In the genomic region with DNA sequence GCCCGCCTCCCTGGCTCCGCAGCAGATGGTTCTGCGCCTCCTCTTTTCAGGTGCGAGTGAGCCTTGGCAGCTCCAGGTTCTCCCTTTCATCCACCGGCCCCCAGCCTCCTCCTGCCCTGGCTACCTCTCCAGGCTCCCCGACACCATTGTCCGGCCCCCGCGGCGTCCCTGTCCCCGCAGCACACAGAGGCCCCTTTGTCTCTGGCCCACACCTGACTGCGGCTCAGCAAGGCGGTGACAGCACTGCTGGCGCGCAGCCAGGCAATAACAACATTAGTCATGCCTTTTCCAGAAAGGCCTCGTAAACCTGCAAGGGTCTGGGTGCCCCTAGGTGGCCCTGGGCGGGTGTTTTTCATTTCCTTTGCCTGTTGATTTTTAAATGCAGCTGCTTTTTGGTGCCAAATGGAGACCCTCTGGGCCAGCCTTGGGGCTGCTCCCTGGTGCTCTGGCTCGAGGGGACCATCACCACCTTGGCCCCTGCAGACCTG, we compare ENCODE assay signal across 9 cellular contexts.
DNase-seq lines count a peak whose midpoint lies in the region; ATAC-seq, FAIRE-seq and TF ChIP-seq lines count a peak whose summit lies in the region.
"Had no signal": no experiment of that assay in that cellular context is flagged by ENCODE, and none has a peak within 500 bp of the region (broad histone marks: within the 10 kb centered on the region; RNA-seq: fewer than 3 reads in every experiment).

No MANE protein-coding gene starts in this region.

- CTCF ChIA-PET in HepG2 (lab: Yijun Ruan, JAX; ENCODE audit: low intra/inter-chr PET ratio, low total read pairs), result no interaction called here

- POLR2A ChIA-PET in HepG2 (lab: Yijun Ruan, JAX), result interaction anchor here (1.4 to 2.5 kb wide), 4 partner anchors 11 to 33 kb away, joined by 5 to 18 read pairs (median 8); no protein-coding TSS in a partner anchor

- H3K4me1 ChIP-seq in HepG2 (ENCODE audit: insufficient read depth, low read length), result peaks cover 84% of the 10 kb centered on the region

- no peak for TF ChIP-seq POLR2A in HepG2 (IDR thresholded peaks at IDR 0.05; ENCODE audit: insufficient read depth in 1 of 2, low read depth in 2 of 2, low read length in 2 of 2)

- TF ChIP-seq EP300 in HepG2 (IDR thresholded peaks at IDR 0.05; ENCODE audit: low read depth in 2 of 2, low read length in 2 of 2) (peak; percentile 17 to 84; a peak in 3 of 4 replicates), HepG2 (CRISPR knock-in tag; IDR thresholded peaks at IDR 0.05; ENCODE audit: borderline replicate concordance) (peak; percentile 81)

- in situ Hi-C loops in HepG2 (cut with HindIII; ENCODE audit: extremely low pct_ligation_motif_present, low pct_unique_long_range_greater_than_20kb), result no loop called here

- no peaks in the 10 kb centered on the region for H4K20me1 ChIP-seq in HepG2 (ENCODE audit: insufficient read depth, low read length)

- ATAC-seq in HG03432 (IDR thresholded peaks at IDR 0.05; ENCODE audit: unreplicated experiment) (peak; percentile 75), HepG2 (peak; percentile 95)

- H3K27ac ChIP-seq in HepG2 (ENCODE audit: extremely low read length, insufficient read depth, low read length), result peak overlapping the region; percentile 74

- no peaks in the 10 kb centered on the region for H3K36me3 ChIP-seq in HepG2 (replicated peaks in 1 of 2; ENCODE audit: control insufficient read depth in 1 of 2, insufficient read depth in 2 of 2, low read length in 2 of 2)

- peak overlapping the region; percentile 59 for H3K4me2 ChIP-seq in HepG2 (ENCODE audit: low read depth, low read length)

- no peaks in the 10 kb centered on the region for H3K79me2 ChIP-seq in HepG2 (ENCODE audit: insufficient read depth, low read length)

- WGBS in HepG2 (ENCODE audit: low lambda C conversion rate), result 3% methylated on average over 9 of the region's 18 CpGs

- H3K27me3 ChIP-seq in HepG2 (ENCODE audit: control insufficient read depth in 1 of 2, insufficient read depth in 2 of 2, low read length in 2 of 2), result no peaks in the 10 kb centered on the region

- H3K4me3 ChIP-seq in HepG2 (replicated peaks in 1 of 3; ENCODE audit: insufficient read depth in 1 of 3, low read depth in 2 of 3, low read length in 3 of 3), result peak overlapping the region in 1 of 3 experiments; percentile 56; a peak in 2 of 6 replicates

- peak; percentile 93 for DNase-seq in NCI-H345 (lab: John Stamatoyannopoulos, UW)
- peak; percentile 5 for DNase-seq in activated T-helper 9 cell treated with anti-CD3 and anti-CD28 coated beads, Interleukin-2, amount 50 U/mL, for 16 hours (ENCODE audit: low read depth)
- DNase-seq in HepG2 (ENCODE audit: low spot score), result peak; percentile 97
- DNase-seq in urothelium cell line (ENCODE audit: low spot score), result peak; percentile 90
- DNase-seq in NK-92 treated with Interleukin-12 subunit alpha and Interleukin-12 subunit beta, amount 100 ng/mL, for 24 hours (lab: John Stamatoyannopoulos, UW), result no peak
- no peak for DNase-seq in OCI-M1 (lab: John Stamatoyannopoulos, UW)
- DNase-seq in NCI-H446 treated with DMSO at 0.1 percent for 48 hours (lab: John Stamatoyannopoulos, UW), result no peak

- BruUV-seq in HepG2 (replicated peaks; lab: Mats Ljungman, UMichigan), result no TSS peak

- intact Hi-C loops in HepG2 (cut with micrococcal nuclease; ENCODE audit: unreplicated experiment), result loop anchor here (1.0 to 2.0 kb wide), 2 partner anchors 14 to 28 kb away; no protein-coding TSS in a partner anchor

- H3K9ac ChIP-seq in HepG2 (ENCODE audit: insufficient read depth, low read depth, low read length), result peak overlapping the region; percentile 72

- peak; percentile 74 for FAIRE-seq in HepG2 (lab: Jason Lieb, UNC)
- no peak for FAIRE-seq in urothelium cell line (lab: Jason Lieb, UNC)
- FAIRE-seq: colon had no signal

- no peaks in the 10 kb centered on the region for H3K9me3 ChIP-seq in HepG2 (ENCODE audit: low read length)

- TF ChIP-seq CTCF in HepG2 (CRISPR knock-in tag; IDR thresholded peaks at IDR 0.05), result peak; percentile 37; the same call in 1 of the 2 replicates

- no peak for TF ChIP-seq RAD21 in HepG2 (CRISPR knock-in tag; IDR thresholded peaks at IDR 0.05)

- H2AFZ ChIP-seq in HepG2 (ENCODE audit: low read length), result no peak overlapping the region

TF ChIP-seq in HepG2, 621 proteins besides CTCF, POLR2A, EP300 and RAD21 (continues in another document):
- no peak for TF ChIP-seq ZNF709 (CRISPR knock-in tag; IDR thresholded peaks at IDR 0.05)
- TF ChIP-seq ZNF616 (CRISPR knock-in tag; IDR thresholded peaks at IDR 0.05; ENCODE audit: low read depth), result no peak
- TF ChIP-seq KDM3A (CRISPR knock-in tag; IDR thresholded peaks at IDR 0.05; ENCODE audit: low read depth), result peak; percentile 87
- no peak for TF ChIP-seq GTF3A (CRISPR knock-in tag; conservative IDR thresholded peaks at IDR 0.05)
- no peak for TF ChIP-seq TCF7L2 (IDR thresholded peaks at IDR 0.05; ENCODE audit: low read depth, low read length)
- no peak for TF ChIP-seq ZNF17 (CRISPR knock-in tag; IDR thresholded peaks at IDR 0.05)
- TF ChIP-seq AGO1 (IDR thresholded peaks at IDR 0.05; ENCODE audit: low read depth, low read length, poor library complexity, severe bottlenecking), result no peak
- TF ChIP-seq ZNF563 (CRISPR knock-in tag; IDR thresholded peaks at IDR 0.05), result no peak
- TF ChIP-seq ATF7-NPFF (CRISPR knock-in tag; IDR thresholded peaks at IDR 0.05; ENCODE audit: low read depth), result 0 out of 2 replicates have a peak, but pooled peaks have one; percentile 18
- peak; percentile 49; the same call in 1 of the 2 replicates for TF ChIP-seq ZNF792 (CRISPR knock-in tag; IDR thresholded peaks at IDR 0.05)
- TF ChIP-seq ZFP36 (IDR thresholded peaks at IDR 0.05; ENCODE audit: borderline replicate concordance, low read depth, low read length, partially characterized antibody), result no peak
- TF ChIP-seq, protein P1, sequence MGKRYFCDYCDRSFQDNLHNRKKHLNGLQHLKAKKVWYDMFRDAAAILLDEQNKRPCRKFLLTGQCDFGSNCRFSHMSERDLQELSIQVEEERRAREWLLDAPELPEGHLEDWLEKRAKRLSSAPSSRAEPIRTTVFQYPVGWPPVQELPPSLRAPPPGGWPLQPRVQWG (CRISPR knock-in tag; IDR thresholded peaks at IDR 0.05; ENCODE audit: borderline replicate concordance, low read depth), result no peak
- no peak for TF ChIP-seq FOXK2 (IDR thresholded peaks at IDR 0.05)
- TF ChIP-seq ONECUT2 (CRISPR knock-in tag; IDR thresholded peaks at IDR 0.05), result no peak
- no peak for TF ChIP-seq PHF20 (CRISPR knock-in tag; IDR thresholded peaks at IDR 0.05)
- TF ChIP-seq PHF21A (CRISPR knock-in tag; IDR thresholded peaks at IDR 0.05), result peak; percentile 76
- no peak for TF ChIP-seq RARG (CRISPR knock-in tag; IDR thresholded peaks at IDR 0.05; ENCODE audit: low read depth)
- peak; percentile 72 for TF ChIP-seq ISL2 (CRISPR knock-in tag; IDR thresholded peaks at IDR 0.05)
- no peak for TF ChIP-seq ZNF878 (CRISPR knock-in tag; IDR thresholded peaks at IDR 0.05)
- peak; percentile 85 for TF ChIP-seq FOXO1 (CRISPR knock-in tag; IDR thresholded peaks at IDR 0.05)
- no peak for TF ChIP-seq SP4 (CRISPR knock-in tag; IDR thresholded peaks at IDR 0.05)
- TF ChIP-seq, protein P2, sequence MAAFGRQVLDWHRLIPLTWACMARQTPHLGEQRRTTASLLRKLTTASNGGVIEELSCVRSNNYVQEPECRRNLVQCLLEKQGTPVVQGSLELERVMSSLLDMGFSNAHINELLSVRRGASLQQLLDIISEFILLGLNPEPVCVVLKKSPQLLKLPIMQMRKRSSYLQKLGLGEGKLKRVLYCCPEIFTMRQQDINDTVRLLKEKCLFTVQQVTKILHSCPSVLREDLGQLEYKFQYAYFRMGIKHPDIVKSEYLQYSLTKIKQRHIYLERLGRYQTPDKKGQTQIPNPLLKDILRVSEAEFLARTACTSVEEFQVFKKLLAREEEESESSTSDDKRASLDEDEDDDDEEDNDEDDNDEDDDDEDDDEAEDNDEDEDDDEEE (CRISPR knock-in tag; IDR thresholded peaks at IDR 0.05), result no peak
- TF ChIP-seq KLF6 (CRISPR knock-in tag; IDR thresholded peaks at IDR 0.05), result no peak
- no peak for TF ChIP-seq SNRNP70 (IDR thresholded peaks at IDR 0.05; ENCODE audit: low read depth, low read length)
- TF ChIP-seq, protein P3, sequence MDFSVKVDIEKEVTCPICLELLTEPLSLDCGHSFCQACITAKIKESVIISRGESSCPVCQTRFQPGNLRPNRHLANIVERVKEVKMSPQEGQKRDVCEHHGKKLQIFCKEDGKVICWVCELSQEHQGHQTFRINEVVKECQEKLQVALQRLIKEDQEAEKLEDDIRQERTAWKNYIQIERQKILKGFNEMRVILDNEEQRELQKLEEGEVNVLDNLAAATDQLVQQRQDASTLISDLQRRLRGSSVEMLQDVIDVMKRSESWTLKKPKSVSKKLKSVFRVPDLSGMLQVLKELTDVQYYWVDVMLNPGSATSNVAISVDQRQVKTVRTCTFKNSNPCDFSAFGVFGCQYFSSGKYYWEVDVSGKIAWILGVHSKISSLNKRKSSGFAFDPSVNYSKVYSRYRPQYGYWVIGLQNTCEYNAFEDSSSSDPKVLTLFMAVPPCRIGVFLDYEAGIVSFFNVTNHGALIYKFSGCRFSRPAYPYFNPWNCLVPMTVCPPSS (IDR thresholded peaks at IDR 0.05), result no peak
- TF ChIP-seq ZFP1 (CRISPR knock-in tag; IDR thresholded peaks at IDR 0.05), result peak; percentile 45; the same call in 1 of the 2 replicates
- no peak for TF ChIP-seq ZNF30 (CRISPR knock-in tag; IDR thresholded peaks at IDR 0.05)

Comparison
In these comparisons a context has a peak if more than half of its experiments do, and no peak if none do; other contexts are left out.
1. DNase-seq: peak in NCI-H345 (single experiment), activated T-helper 9 cell treated with anti-CD3 and anti-CD28 coated beads, Interleukin-2, amount 50 U/mL, for 16 hours (single experiment), HepG2 (single experiment) and urothelium cell line (single experiment); none in NK-92 treated with Interleukin-12 subunit alpha and Interleukin-12 subunit beta, amount 100 ng/mL, for 24 hours (single experiment), OCI-M1 (single experiment) and NCI-H446 treated with DMSO at 0.1 percent for 48 hours (single experiment).